Comparison of ENCODE assay signal across 8 cellular contexts in the genomic region with DNA sequence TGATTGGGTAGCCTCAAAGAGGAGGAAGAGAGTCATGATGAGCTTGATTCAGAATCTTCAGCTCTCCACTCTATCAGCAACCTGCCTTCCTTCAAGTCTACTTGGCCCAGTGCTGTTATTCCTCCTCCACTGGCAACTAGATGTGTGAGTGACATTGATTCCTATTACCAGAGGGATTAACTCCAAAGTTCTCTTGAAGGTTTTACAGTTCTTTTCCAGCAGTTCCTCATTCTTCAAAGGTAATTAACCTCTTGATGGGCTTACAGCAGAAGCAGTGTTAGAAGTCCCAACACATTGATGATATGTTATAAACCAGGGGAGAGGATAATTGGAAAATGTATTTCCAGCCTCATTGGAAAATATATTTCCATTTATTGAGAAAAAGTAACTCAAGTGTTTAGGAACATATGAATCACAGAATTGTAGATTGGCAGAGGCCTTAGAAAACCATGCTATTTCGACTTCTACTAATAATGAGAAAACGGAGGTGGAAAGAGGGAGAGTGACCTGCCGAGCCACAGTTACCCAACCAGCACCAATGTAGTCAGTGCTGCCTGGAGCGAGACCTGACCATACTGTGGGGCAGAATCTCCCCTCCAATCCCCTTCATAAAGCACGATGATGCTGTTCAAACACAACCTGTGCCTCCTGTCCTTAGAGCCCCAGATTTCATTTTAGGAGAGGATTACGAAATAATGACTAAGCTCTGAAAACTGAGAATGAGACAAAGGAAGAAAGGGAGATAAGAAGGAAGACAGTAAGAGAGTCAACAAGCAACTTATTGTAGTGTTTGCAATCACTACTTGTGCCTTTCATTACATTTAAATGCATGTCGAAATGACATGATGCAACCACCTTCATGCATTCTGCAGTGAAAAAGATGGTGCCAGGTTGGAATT.
DNase-seq lines count a peak whose midpoint lies in the region; ATAC-seq and TF ChIP-seq lines count a peak whose summit lies in the region.

No MANE protein-coding gene starts in this region.

- H3K4me1 Mint-ChIP-seq in CD14-positive monocyte, result peaks cover 69% of the 10 kb centered on the region
- H3K4me1 Mint-ChIP-seq in activated naive CD4-positive, alpha-beta T cell treated with anti-CD3 and anti-CD28 coated beads, Interleukin-2, amount 50 U/mL, for 24 hours, result peaks cover 85% of the 10 kb centered on the region
- peaks cover 42 to 75% of the 10 kb centered on the region in 2 donors for H3K4me1 Mint-ChIP-seq in stimulated activated naive B cell treated with anti-CD40 and anti-IgM and Interleukin-4, amounts not matched to agents 10 μg/mL and 1 μg/mL and 100 μg/mL, for 72 hours

- ATAC-seq in GM19324 (IDR thresholded peaks at IDR 0.05; ENCODE audit: low FRiP score, unreplicated experiment) (peak; percentile 54), HG03139 (IDR thresholded peaks at IDR 0.05; ENCODE audit: unreplicated experiment) (peak; percentile 50), left ventricle myocardium superior (no peak)
- ATAC-seq in stimulated activated naive B cell treated with anti-CD40 and anti-IgM and Interleukin-4, amounts not matched to agents 10 μg/mL and 1 μg/mL and 100 μg/mL, for 72 hours (replicated peaks), result peak; percentile 90 to 91

- H3K27me3 Mint-ChIP-seq in CD14-positive monocyte (ENCODE audit: low read depth in 3 of 3), result no peaks in the 10 kb centered on the region
- H3K27me3 Mint-ChIP-seq in activated naive CD4-positive, alpha-beta T cell treated with anti-CD3 and anti-CD28 coated beads, Interleukin-2, amount 50 U/mL, for 24 hours, result no peaks in the 10 kb centered on the region
- no peaks in the 10 kb centered on the region for H3K27me3 Mint-ChIP-seq in stimulated activated naive B cell treated with anti-CD40 and anti-IgM and Interleukin-4, amounts not matched to agents 10 μg/mL and 1 μg/mL and 100 μg/mL, for 72 hours

- peaks cover 0 to 2% of the 10 kb centered on the region in 2 donors for H3K36me3 Mint-ChIP-seq in CD14-positive monocyte
- H3K36me3 Mint-ChIP-seq in activated naive CD4-positive, alpha-beta T cell treated with anti-CD3 and anti-CD28 coated beads, Interleukin-2, amount 50 U/mL, for 24 hours, result peaks cover 9% of the 10 kb centered on the region
- H3K36me3 Mint-ChIP-seq in stimulated activated naive B cell treated with anti-CD40 and anti-IgM and Interleukin-4, amounts not matched to agents 10 μg/mL and 1 μg/mL and 100 μg/mL, for 72 hours, result peaks cover 14 to 33% of the 10 kb centered on the region in 2 donors

- TF ChIP-seq CTCF in CD14-positive monocyte (IDR thresholded peaks at IDR 0.05), result no peak

- intact Hi-C loops in CD14-positive monocyte (cut with micrococcal nuclease) (no loop called here), left ventricle myocardium superior (cut with micrococcal nuclease) (no loop called here)

- H3K9me3 Mint-ChIP-seq in CD14-positive monocyte, result no peaks in the 10 kb centered on the region
- H3K9me3 Mint-ChIP-seq in activated naive CD4-positive, alpha-beta T cell treated with anti-CD3 and anti-CD28 coated beads, Interleukin-2, amount 50 U/mL, for 24 hours, result no peaks in the 10 kb centered on the region
- peaks cover 3 to 5% of the 10 kb centered on the region in 2 donors for H3K9me3 Mint-ChIP-seq in stimulated activated naive B cell treated with anti-CD40 and anti-IgM and Interleukin-4, amounts not matched to agents 10 μg/mL and 1 μg/mL and 100 μg/mL, for 72 hours

- H3K27ac Mint-ChIP-seq in CD14-positive monocyte, result peak overlapping the region; percentile 74 to 94 (median 87)
- H3K27ac Mint-ChIP-seq in activated naive CD4-positive, alpha-beta T cell treated with anti-CD3 and anti-CD28 coated beads, Interleukin-2, amount 50 U/mL, for 24 hours, result peak overlapping the region; percentile 97
- peak overlapping the region; percentile 92 for H3K27ac Mint-ChIP-seq in stimulated activated naive B cell treated with anti-CD40 and anti-IgM and Interleukin-4, amounts not matched to agents 10 μg/mL and 1 μg/mL and 100 μg/mL, for 72 hours

- DNase-seq in CD14-positive monocyte (ENCODE audit: low spot score) (no peak), left ventricle myocardium superior (no peak), HK-2 (ENCODE audit: unreplicated experiment) (no peak)
- DNase-seq in stimulated activated naive B cell treated with anti-CD40 and anti-IgM and Interleukin-4, amounts not matched to agents 10 μg/mL and 1 μg/mL and 100 μg/mL, for 72 hours, result peak; percentile 68
- no peak for DNase-seq in effector CD8-positive, alpha-beta T cell (lab: John Stamatoyannopoulos, UW)

- H3K4me3 Mint-ChIP-seq in CD14-positive monocyte, result peak overlapping the region in 1 of 2 donors; percentile 26
- H3K4me3 Mint-ChIP-seq in activated naive CD4-positive, alpha-beta T cell treated with anti-CD3 and anti-CD28 coated beads, Interleukin-2, amount 50 U/mL, for 24 hours, result peak overlapping the region; percentile 73
- H3K4me3 Mint-ChIP-seq in stimulated activated naive B cell treated with anti-CD40 and anti-IgM and Interleukin-4, amounts not matched to agents 10 μg/mL and 1 μg/mL and 100 μg/mL, for 72 hours, result peak overlapping the region; percentile 31 to 62
